ENCODE assay signal across 1 cellular context in genomic region chr22:35364230-35364629, GRCh38.
TF ChIP-seq lines count a peak whose summit lies in the region.

No MANE protein-coding gene starts in this region.

TF ChIP-seq in HEK293, 187 proteins besides CTCF, POLR2A, EP300 and RAD21 (continued from another document and continues in another):
- TF ChIP-seq SP7 (tag by site-specific recombination; IDR thresholded peaks at IDR 0.05) (peak; percentile 96), ZNF2 (tag by site-specific recombination; IDR thresholded peaks at IDR 0.05) (peak; percentile 80; the same call in 1 of the 2 replicates), PRDM1 (tag by site-specific recombination; IDR thresholded peaks at IDR 0.05) (peak; percentile 86), ZXDB (tag by site-specific recombination; IDR thresholded peaks at IDR 0.05) (peak; percentile 95), PRDM4 (tag by site-specific recombination; IDR thresholded peaks at IDR 0.05) (peak; percentile 75), ZNF654 (tag by site-specific recombination; IDR thresholded peaks at IDR 0.05; ENCODE audit: low read depth) (peak; percentile 11; the same call in 1 of the 2 replicates), GFI1B (tag by site-specific recombination; IDR thresholded peaks at IDR 0.05) (0 out of 2 replicates have a peak, but pooled peaks have one; percentile 73), BCL11A (tag by site-specific recombination; IDR thresholded peaks at IDR 0.05; ENCODE audit: low read depth) (peak; percentile 96), ZNF184 (tag by site-specific recombination; IDR thresholded peaks at IDR 0.05) (peak; percentile 85; the same call in 1 of the 2 replicates), INSM2 (tag by site-specific recombination; IDR thresholded peaks at IDR 0.05) (peak; percentile 97), ZNF335 (tag by site-specific recombination; conservative IDR thresholded peaks at IDR 0.05) (peak; percentile 86), ZNF660 (tag by site-specific recombination; IDR thresholded peaks at IDR 0.05) (peak; percentile 86), ZNF324 (tag by site-specific recombination; IDR thresholded peaks at IDR 0.05) (peak; percentile 95), ZEB2 (tag by site-specific recombination; IDR thresholded peaks at IDR 0.05) (peak; percentile 99), ZNF121 (tag by site-specific recombination; IDR thresholded peaks at IDR 0.05) (peak; percentile 93), OVOL3 (tag by site-specific recombination; IDR thresholded peaks at IDR 0.05) (peak; percentile 97), ZBTB48 (tag by site-specific recombination; IDR thresholded peaks at IDR 0.05) (peak; percentile 51), ZNF629 (tag by site-specific recombination; IDR thresholded peaks at IDR 0.05) (peak; percentile 98), PRDM6 (tag by site-specific recombination; IDR thresholded peaks at IDR 0.05) (peak; percentile 91), PRDM10 (tag by site-specific recombination; IDR thresholded peaks at IDR 0.05) (peak; percentile 96), HOXD13 (CRISPR knock-in tag; IDR thresholded peaks at IDR 0.05; ENCODE audit: borderline replicate concordance) (peak; percentile 59; the same call in 1 of the 2 replicates), ZNF398 (tag by site-specific recombination; IDR thresholded peaks at IDR 0.05) (peak; percentile 60), TSHZ1 (tag by site-specific recombination; IDR thresholded peaks at IDR 0.05; ENCODE audit: borderline replicate concordance) (peak; percentile 98), ZBTB17 (tag by site-specific recombination; IDR thresholded peaks at IDR 0.05) (peak; percentile 98), ZNF488 (tag by site-specific recombination; IDR thresholded peaks at IDR 0.05) (peak; percentile 70; the same call in 1 of the 2 replicates), GLIS1 (tag by site-specific recombination; IDR thresholded peaks at IDR 0.05) (peak; percentile 99), KLF9 (tag by site-specific recombination; IDR thresholded peaks at IDR 0.05; ENCODE audit: low read depth) (peak; percentile 17; the same call in 1 of the 2 replicates), ZIC2 (tag by site-specific recombination; IDR thresholded peaks at IDR 0.05) (peak; percentile 78), PATZ1 (tag by site-specific recombination; IDR thresholded peaks at IDR 0.05) (peak; percentile 80), WT1 (tag by site-specific recombination; IDR thresholded peaks at IDR 0.05) (peak; percentile 73), ZNF362 (tag by site-specific recombination; IDR thresholded peaks at IDR 0.05) (peak; percentile 92), ZNF600 (tag by site-specific recombination; IDR thresholded peaks at IDR 0.05) (peak; percentile 98)
